ENCODE assay signal across 9 cellular contexts in the genomic region with DNA sequence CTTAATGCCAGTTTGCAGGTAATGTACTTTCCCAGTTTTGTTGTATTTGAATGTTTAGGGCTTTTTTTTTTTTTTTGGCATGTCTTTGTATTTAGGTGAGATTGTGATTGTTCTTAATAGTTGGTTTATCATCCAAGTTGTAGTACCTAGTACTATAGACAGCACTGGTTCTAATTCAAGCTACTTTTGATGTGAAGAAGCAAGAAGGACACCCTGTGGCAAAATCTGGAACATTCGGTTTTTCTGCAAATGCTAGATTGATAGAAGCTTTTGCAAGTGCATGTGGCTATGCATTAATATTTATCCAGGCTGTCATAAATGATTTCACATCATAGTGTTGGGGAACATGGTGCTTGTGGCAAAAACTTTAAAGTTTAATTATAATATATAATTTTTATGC.
DNase-seq lines count a peak whose midpoint lies in the region; ATAC-seq, FAIRE-seq and TF ChIP-seq lines count a peak whose summit lies in the region.
"Had no signal": no experiment of that assay in that cellular context is flagged by ENCODE, and none has a peak within 500 bp of the region (broad histone marks: within the 10 kb centered on the region; RNA-seq: fewer than 3 reads in every experiment).

No MANE protein-coding gene starts in this region.

- no peaks in the 10 kb centered on the region for H3K36me3 ChIP-seq in tibial nerve
- H3K36me3 ChIP-seq: neutrophil had no signal

- WGBS in tibial nerve, 2 donors: 35 to 84% methylated on average over 1 of the region's 1 CpG

- H3K27ac ChIP-seq in tibial nerve: no peak overlapping the region
- H3K27ac ChIP-seq: neutrophil had no signal

- no peak for TF ChIP-seq EP300 in tibial nerve (IDR thresholded peaks at IDR 0.05)

- DNase-seq in NCI-H187 (lab: John Stamatoyannopoulos, UW): peak; percentile 30 to 46
- no peak for DNase-seq in NCI-H187 treated with DMSO at 0.1 percent for 48 hours (lab: John Stamatoyannopoulos, UW)
- peak; percentile 77 for DNase-seq in NCI-H2107 treated with DMSO at 0.1 percent for 48 hours (lab: John Stamatoyannopoulos, UW; ENCODE audit: unreplicated experiment)
- DNase-seq in choroid plexus epithelial cell (ENCODE audit: low read depth): peak; percentile 73
- DNase-seq in retinal pigment epithelial cell (ENCODE audit: low read depth): no peak
- DNase-seq in GM19239 (ENCODE audit: insufficient read length, low spot score): no peak
- no peak for DNase-seq in tibial nerve (ENCODE audit: low spot score in 2 of 2)

- no peaks in the 10 kb centered on the region for H3K4me1 ChIP-seq in tibial nerve

- no peaks in the 10 kb centered on the region for H3K27me3 ChIP-seq in tibial nerve
- H3K27me3 ChIP-seq: neutrophil had no signal

- H3K4me3 ChIP-seq in choroid plexus epithelial cell (ENCODE audit: low read depth, low read length) (no peak overlapping the region), retinal pigment epithelial cell (ENCODE audit: low read length) (no peak overlapping the region), tibial nerve (no peak overlapping the region)

- ATAC-seq in HG03342 (IDR thresholded peaks at IDR 0.05; ENCODE audit: unreplicated experiment): no peak

- FAIRE-seq in GM19239 (lab: Jason Lieb, UNC): no peak

- TF ChIP-seq CTCF in choroid plexus epithelial cell (conservative IDR thresholded peaks at IDR 0.05; ENCODE audit: low read depth, low read length): peak; percentile 60
- TF ChIP-seq CTCF in retinal pigment epithelial cell (conservative IDR thresholded peaks at IDR 0.05; ENCODE audit: low read depth, low read length): peak; percentile 52
- peak in 1 of 5 experiments; percentile 14 for TF ChIP-seq CTCF in tibial nerve (IDR thresholded peaks at IDR 0.05)

- no peaks in the 10 kb centered on the region for H3K9me3 ChIP-seq in tibial nerve
- H3K9me3 ChIP-seq: neutrophil had no signal

- no peak for TF ChIP-seq POLR2A in tibial nerve (IDR thresholded peaks at IDR 0.05)

Comparison
In these comparisons a context has a peak if more than half of its experiments do, and no peak if none do; other contexts are left out.
1. DNase-seq: peak in NCI-H187 (2 of 2), NCI-H2107 treated with DMSO at 0.1 percent for 48 hours (single experiment) and choroid plexus epithelial cell (single experiment); none in NCI-H187 treated with DMSO at 0.1 percent for 48 hours (single experiment), retinal pigment epithelial cell (single experiment), GM19239 (single experiment) and tibial nerve (0 of 2).